Comparison of ENCODE assay signal across 8 cellular contexts in genomic region chr10:73910401-73910763, GRCh38. TPM values are rescaled to one million over a fixed set of nuclear protein-coding genes. Genes with fewer than 3 reads are reported as not detected.
DNase-seq lines count a peak whose midpoint lies in the region; ATAC-seq and TF ChIP-seq lines count a peak whose summit lies in the region.

No MANE protein-coding gene starts in this region.

- H3K27ac ChIP-seq in mammary epithelial cell (ENCODE audit: insufficient read depth, low read depth, low read length) (peak overlapping the region; percentile 90), muscle layer of colon (ENCODE audit: low read depth, low read length) (peak overlapping the region; percentile 16), body of pancreas (peak overlapping the region in 1 of 4 donors; percentile 46)

- dilution Hi-C loops in mammary epithelial cell (cut with HindIII; ENCODE audit: low sequenced_read_pairs) = no loop called here

- BruUV-seq in mammary epithelial cell (replicated peaks; lab: Mats Ljungman, UMichigan) = TSS peak; percentile 62

- no peak for TF ChIP-seq POLR2A in body of pancreas (IDR thresholded peaks at IDR 0.05)

- H3K27me3 ChIP-seq in mammary epithelial cell (ENCODE audit: insufficient read depth, low read length) (no peaks in the 10 kb centered on the region), muscle layer of colon (ENCODE audit: control insufficient read depth in 1 of 2, insufficient read depth in 2 of 2, low read length in 2 of 2) (no peaks in the 10 kb centered on the region), body of pancreas (no peaks in the 10 kb centered on the region)

- peak overlapping the region; percentile 40 for H2AFZ ChIP-seq in mammary epithelial cell (ENCODE audit: low read depth, low read length)

- DNase-seq in GM12864 (ENCODE audit: low read depth) (no peak), mammary epithelial cell (peak; percentile 61), NCI-H1930 (lab: John Stamatoyannopoulos, UW) (no peak), body of pancreas (no peak), midbrain (lab: John Stamatoyannopoulos, UW) (no peak), hippocampal formation (lab: John Stamatoyannopoulos, UW) (no peak)
- peak; percentile 34 for DNase-seq in Jurkat, Clone E6-1 (ENCODE audit: low read depth, low spot score)

- 17% methylated on average over 9 of the region's 9 CpGs for WGBS in mammary epithelial cell (ENCODE audit: low coverage, missing lambda C conversion rate)
- WGBS in body of pancreas, 2 donors = 15 to 25% methylated on average over 5 to 9 of the region's 9 CpGs

- H3K79me2 ChIP-seq in mammary epithelial cell (ENCODE audit: insufficient read depth, low read length) = peaks cover 52% of the 10 kb centered on the region

- TF ChIP-seq CTCF in GM12864 (IDR thresholded peaks at IDR 0.05; ENCODE audit: low read depth, low read length, missing control alignments) (no peak), mammary epithelial cell (conservative IDR thresholded peaks at IDR 0.05 in 1 of 2, IDR thresholded peaks at IDR 0.05 in 1 of 2; ENCODE audit: extremely low read depth in 1 of 2, insufficient read depth in 1 of 2, low read depth in 1 of 2, low read length in 2 of 2) (peak in 1 of 2 donors; percentile 22), body of pancreas (IDR thresholded peaks at IDR 0.05) (no peak)

- intact Hi-C loops in mammary epithelial cell (cut with micrococcal nuclease) = loop anchor here (1.0 kb wide), 1 partner anchor 23 kb away; no protein-coding TSS in a partner anchor
- intact Hi-C loops in body of pancreas (cut with DNase I) = no loop called here

- no peak for ATAC-seq in body of pancreas

- H3K4me3 ChIP-seq in GM12864 (ENCODE audit: low read depth, low read length) = peak overlapping the region; percentile 47; the same call in 1 of the 2 replicates
- H3K4me3 ChIP-seq in Jurkat, Clone E6-1 (ENCODE audit: low read length) = peak overlapping the region; percentile 50
- peak overlapping the region; percentile 71 to 87 (median 87) for H3K4me3 ChIP-seq in mammary epithelial cell (replicated peaks in 1 of 3; ENCODE audit: insufficient read depth in 1 of 3, low read depth in 2 of 3, low read length in 3 of 3)
- H3K4me3 ChIP-seq in muscle layer of colon (ENCODE audit: low read depth in 1 of 2, low read length in 2 of 2) = peak overlapping the region; percentile 74 to 88
- no peak overlapping the region for H3K4me3 ChIP-seq in body of pancreas

- H3K4me2 ChIP-seq in mammary epithelial cell (ENCODE audit: insufficient read depth, low read depth, low read length) = peak overlapping the region; percentile 79

- H3K4me1 ChIP-seq in mammary epithelial cell (ENCODE audit: insufficient read depth, low read length) (peaks cover 80% of the 10 kb centered on the region), muscle layer of colon (ENCODE audit: insufficient read depth, low read length) (peaks cover 46% of the 10 kb centered on the region), body of pancreas (peaks cover 17% of the 10 kb centered on the region)

- H3K9me3 ChIP-seq in mammary epithelial cell (replicated peaks; ENCODE audit: insufficient read depth, low read length) (no peaks in the 10 kb centered on the region), muscle layer of colon (ENCODE audit: low read length) (no peaks in the 10 kb centered on the region), body of pancreas (no peaks in the 10 kb centered on the region)

- H4K20me1 ChIP-seq in mammary epithelial cell (ENCODE audit: insufficient read depth, low read length) = no peaks in the 10 kb centered on the region

- CTCF ChIA-PET in mammary epithelial cell (lab: Charles Lee; ENCODE audit: low non-redundant PET) = interaction anchor here (0.7 kb wide), 1 partner anchor 182 kb away, joined by 3 read pairs; no protein-coding TSS in a partner anchor

- peaks cover 19% of the 10 kb centered on the region for H3K36me3 ChIP-seq in mammary epithelial cell (ENCODE audit: insufficient read depth, low read length)
- H3K36me3 ChIP-seq in muscle layer of colon (ENCODE audit: insufficient read depth, low read length) = no peaks in the 10 kb centered on the region
- H3K36me3 ChIP-seq in body of pancreas (replicated peaks in 1 of 2; ENCODE audit: insufficient read depth in 1 of 2, low read depth in 2 of 2) = no peaks in the 10 kb centered on the region

- in situ Hi-C loops in mammary epithelial cell (cut with MboI; ENCODE audit: low sequenced_read_pairs in 2 of 2) = no loop called here

- H3K9ac ChIP-seq in mammary epithelial cell (ENCODE audit: insufficient read depth, low read length) = peak overlapping the region; percentile 76
- no peak overlapping the region for H3K9ac ChIP-seq in muscle layer of colon (ENCODE audit: low read length)

RNA-seq across cellular contexts. Expression of gene PLAU, which starts 0.6 kb away (rescaled TPM):
- 4.9 TPM for polyA plus RNA-seq in Jurkat, Clone E6-1 (2012; ENCODE audit: insufficient read depth, insufficient read length)
- total RNA-seq in mammary epithelial cell (100 to 1,000 TPM in 1 of 2 donors, 10 to 100 TPM in 1; 85.7 to 712 TPM), body of pancreas (1 to 10 TPM; 1.6 to 4.3 TPM)
- polyA plus RNA-seq in mammary epithelial cell = 269 TPM
- polyA minus RNA-seq in mammary epithelial cell = 274 TPM

RNA-seq across cellular contexts. Expression of gene CAMK2G, which starts 36.0 kb away (rescaled TPM):
- polyA plus RNA-seq in Jurkat, Clone E6-1 (2012; ENCODE audit: insufficient read depth, insufficient read length) = 48.0 TPM
- total RNA-seq in mammary epithelial cell = 10 to 100 TPM; 20.1 to 20.2 TPM
- polyA plus RNA-seq in mammary epithelial cell = 23.0 TPM
- 18.3 TPM for polyA minus RNA-seq in mammary epithelial cell
- 10 to 100 TPM; 14.8 to 17.4 TPM for total RNA-seq in body of pancreas

Comparison
In these comparisons a context has a peak if more than half of its experiments do, and no peak if none do; other contexts are left out.
1. DNase-seq: peak in Jurkat, Clone E6-1 (single experiment) and mammary epithelial cell (single experiment); none in GM12864 (single experiment), NCI-H1930 (0 of 2), body of pancreas (0 of 4), midbrain (single experiment) and hippocampal formation (0 of 2).
2. H3K4me3 ChIP-seq: peak in GM12864 (single experiment), Jurkat, Clone E6-1 (single experiment), mammary epithelial cell (3 of 3) and muscle layer of colon (2 of 2); none in body of pancreas (0 of 2).
3. RNA of gene PLAU, which starts 0.6 kb away (total RNA-seq): 85.7 to 712 TPM in mammary epithelial cell; 1.6 to 4.3 TPM in body of pancreas; every median in the first group is over 10 times any median in the second.